1 cellular context compared by ENCODE assay signal in the genomic region with DNA sequence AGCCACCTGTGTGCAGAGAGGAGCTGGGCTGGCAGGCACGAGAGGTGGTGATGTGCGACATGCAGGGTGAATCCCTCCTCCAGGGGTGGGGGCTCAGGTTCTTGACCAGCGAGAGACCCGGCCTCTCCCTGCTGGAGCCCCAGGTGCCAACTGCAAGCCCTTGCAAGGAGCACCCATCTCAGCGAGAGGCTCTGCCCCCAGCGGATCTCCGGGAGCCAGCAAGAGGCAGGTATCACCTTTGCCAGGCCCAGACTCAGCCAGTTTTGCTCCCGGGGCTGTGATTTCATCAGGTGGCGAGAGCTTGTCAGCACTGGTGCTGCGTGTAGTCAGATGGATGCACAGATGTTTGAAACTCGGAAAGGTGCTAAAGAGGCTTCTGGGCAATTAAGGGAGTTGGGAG.
TF ChIP-seq lines count a peak whose summit lies in the region.

No MANE protein-coding gene starts in this region.

TF ChIP-seq in H1, 55 proteins besides CTCF, POLR2A, EP300 and RAD21:
- no peak for TF ChIP-seq NRF1 (IDR thresholded peaks at IDR 0.05; ENCODE audit: low read depth, low read length)
- TF ChIP-seq, protein P1, sequence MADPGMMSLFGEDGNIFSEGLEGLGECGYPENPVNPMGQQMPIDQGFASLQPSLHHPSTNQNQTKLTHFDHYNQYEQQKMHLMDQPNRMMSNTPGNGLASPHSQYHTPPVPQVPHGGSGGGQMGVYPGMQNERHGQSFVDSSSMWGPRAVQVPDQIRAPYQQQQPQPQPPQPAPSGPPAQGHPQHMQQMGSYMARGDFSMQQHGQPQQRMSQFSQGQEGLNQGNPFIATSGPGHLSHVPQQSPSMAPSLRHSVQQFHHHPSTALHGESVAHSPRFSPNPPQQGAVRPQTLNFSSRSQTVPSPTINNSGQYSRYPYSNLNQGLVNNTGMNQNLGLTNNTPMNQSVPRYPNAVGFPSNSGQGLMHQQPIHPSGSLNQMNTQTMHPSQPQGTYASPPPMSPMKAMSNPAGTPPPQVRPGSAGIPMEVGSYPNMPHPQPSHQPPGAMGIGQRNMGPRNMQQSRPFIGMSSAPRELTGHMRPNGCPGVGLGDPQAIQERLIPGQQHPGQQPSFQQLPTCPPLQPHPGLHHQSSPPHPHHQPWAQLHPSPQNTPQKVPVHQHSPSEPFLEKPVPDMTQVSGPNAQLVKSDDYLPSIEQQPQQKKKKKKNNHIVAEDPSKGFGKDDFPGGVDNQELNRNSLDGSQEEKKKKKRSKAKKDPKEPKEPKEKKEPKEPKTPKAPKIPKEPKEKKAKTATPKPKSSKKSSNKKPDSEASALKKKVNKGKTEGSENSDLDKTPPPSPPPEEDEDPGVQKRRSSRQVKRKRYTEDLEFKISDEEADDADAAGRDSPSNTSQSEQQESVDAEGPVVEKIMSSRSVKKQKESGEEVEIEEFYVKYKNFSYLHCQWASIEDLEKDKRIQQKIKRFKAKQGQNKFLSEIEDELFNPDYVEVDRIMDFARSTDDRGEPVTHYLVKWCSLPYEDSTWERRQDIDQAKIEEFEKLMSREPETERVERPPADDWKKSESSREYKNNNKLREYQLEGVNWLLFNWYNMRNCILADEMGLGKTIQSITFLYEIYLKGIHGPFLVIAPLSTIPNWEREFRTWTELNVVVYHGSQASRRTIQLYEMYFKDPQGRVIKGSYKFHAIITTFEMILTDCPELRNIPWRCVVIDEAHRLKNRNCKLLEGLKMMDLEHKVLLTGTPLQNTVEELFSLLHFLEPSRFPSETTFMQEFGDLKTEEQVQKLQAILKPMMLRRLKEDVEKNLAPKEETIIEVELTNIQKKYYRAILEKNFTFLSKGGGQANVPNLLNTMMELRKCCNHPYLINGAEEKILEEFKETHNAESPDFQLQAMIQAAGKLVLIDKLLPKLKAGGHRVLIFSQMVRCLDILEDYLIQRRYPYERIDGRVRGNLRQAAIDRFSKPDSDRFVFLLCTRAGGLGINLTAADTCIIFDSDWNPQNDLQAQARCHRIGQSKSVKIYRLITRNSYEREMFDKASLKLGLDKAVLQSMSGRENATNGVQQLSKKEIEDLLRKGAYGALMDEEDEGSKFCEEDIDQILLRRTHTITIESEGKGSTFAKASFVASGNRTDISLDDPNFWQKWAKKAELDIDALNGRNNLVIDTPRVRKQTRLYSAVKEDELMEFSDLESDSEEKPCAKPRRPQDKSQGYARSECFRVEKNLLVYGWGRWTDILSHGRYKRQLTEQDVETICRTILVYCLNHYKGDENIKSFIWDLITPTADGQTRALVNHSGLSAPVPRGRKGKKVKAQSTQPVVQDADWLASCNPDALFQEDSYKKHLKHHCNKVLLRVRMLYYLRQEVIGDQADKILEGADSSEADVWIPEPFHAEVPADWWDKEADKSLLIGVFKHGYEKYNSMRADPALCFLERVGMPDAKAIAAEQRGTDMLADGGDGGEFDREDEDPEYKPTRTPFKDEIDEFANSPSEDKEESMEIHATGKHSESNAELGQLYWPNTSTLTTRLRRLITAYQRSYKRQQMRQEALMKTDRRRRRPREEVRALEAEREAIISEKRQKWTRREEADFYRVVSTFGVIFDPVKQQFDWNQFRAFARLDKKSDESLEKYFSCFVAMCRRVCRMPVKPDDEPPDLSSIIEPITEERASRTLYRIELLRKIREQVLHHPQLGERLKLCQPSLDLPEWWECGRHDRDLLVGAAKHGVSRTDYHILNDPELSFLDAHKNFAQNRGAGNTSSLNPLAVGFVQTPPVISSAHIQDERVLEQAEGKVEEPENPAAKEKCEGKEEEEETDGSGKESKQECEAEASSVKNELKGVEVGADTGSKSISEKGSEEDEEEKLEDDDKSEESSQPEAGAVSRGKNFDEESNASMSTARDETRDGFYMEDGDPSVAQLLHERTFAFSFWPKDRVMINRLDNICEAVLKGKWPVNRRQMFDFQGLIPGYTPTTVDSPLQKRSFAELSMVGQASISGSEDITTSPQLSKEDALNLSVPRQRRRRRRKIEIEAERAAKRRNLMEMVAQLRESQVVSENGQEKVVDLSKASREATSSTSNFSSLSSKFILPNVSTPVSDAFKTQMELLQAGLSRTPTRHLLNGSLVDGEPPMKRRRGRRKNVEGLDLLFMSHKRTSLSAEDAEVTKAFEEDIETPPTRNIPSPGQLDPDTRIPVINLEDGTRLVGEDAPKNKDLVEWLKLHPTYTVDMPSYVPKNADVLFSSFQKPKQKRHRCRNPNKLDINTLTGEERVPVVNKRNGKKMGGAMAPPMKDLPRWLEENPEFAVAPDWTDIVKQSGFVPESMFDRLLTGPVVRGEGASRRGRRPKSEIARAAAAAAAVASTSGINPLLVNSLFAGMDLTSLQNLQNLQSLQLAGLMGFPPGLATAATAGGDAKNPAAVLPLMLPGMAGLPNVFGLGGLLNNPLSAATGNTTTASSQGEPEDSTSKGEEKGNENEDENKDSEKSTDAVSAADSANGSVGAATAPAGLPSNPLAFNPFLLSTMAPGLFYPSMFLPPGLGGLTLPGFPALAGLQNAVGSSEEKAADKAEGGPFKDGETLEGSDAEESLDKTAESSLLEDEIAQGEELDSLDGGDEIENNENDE (IDR thresholded peaks at IDR 0.05; ENCODE audit: insufficient replicate concordance, low read length) = no peak
- TF ChIP-seq TCF12 (IDR thresholded peaks at IDR 0.05; ENCODE audit: low read depth, low read length) = no peak
